43 cellular contexts compared by ENCODE assay signal in the genomic region with DNA sequence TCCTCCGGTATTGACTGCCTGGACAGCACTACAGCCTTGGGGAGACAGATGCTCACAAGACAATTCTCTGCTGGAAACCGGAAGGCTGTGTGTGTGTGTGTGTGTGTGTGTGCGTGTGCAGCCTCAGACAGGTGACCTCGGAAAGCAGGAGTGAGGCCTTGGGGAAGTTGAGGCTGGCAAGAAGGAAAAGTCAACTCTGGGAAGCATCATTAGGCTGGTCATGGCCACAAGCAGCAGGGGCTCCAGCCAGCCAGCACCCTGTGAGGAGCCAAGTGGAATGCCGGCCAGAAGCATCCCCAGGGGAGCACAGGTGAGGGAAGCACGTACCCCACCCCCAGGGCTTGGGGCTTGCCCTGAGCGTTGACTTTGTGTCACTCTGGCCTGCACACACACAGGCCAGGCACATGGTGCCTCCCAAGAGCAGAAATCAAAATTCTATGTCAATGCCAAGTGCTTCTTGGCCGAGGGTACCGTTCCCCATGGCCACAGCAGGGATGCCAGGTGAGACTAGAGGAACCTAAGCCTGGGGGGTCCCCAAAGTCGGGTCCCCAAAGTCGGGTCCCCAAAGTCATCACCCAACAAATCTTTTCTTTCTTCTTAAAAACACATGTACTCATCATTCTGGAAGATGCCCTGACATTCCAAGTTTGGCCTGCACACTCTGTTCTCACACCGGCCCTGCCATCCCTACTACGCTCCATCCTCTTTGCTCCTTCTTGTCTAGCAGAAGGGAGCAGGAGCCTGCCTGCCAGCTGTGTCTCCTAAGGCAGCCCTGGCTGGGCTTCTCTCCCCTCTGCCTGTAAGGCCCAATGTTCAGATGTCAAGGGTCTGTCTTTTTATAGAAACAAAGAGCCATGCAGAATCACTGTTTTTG. TPM values are rescaled to one million over a fixed set of nuclear protein-coding genes. Genes with fewer than 3 reads are reported as not detected.
"Had no signal": no experiment of that assay in that cellular context is flagged by ENCODE, and none has a peak within 500 bp of the region (broad histone marks: within the 10 kb centered on the region; RNA-seq: fewer than 3 reads in every experiment).

No MANE protein-coding gene starts in this region.

- FAIRE-seq: kidney, pancreas had no signal

- H3K4me1 ChIP-seq: adrenal gland, colonic mucosa, gastroesophageal sphincter, psoas muscle, suprapubic skin, tibial nerve, vagina had no signal

- H3K27me3 ChIP-seq: colonic mucosa, pancreas, vagina had no signal

- H3K4me1 Mint-ChIP-seq: activated naive CD8-positive, alpha-beta T cell treated with anti-CD3 and anti-CD28 coated beads for 36 hours; brain; immature natural killer cell; T-helper 17 cell had no signal

- H3K27ac ChIP-seq: adrenal gland, cardiac muscle cell, colonic mucosa, gastroesophageal sphincter, hepatocyte, neutrophil, pancreas, psoas muscle, suprapubic skin, tibial nerve, vagina, WERI-Rb-1 had no signal

- H3K4me3 ChIP-seq: adrenal gland, cardiac muscle cell, colonic mucosa, gastroesophageal sphincter, hepatocyte, lung, pancreas, psoas muscle, smooth muscle cell, suprapubic skin, tibial nerve, vagina had no signal

- ATAC-seq: activated CD4-positive, CD25-positive, alpha-beta regulatory T cell treated with anti-CD3 and anti-CD28 coated beads, Interleukin-2, amount 50 U/mL, for 24 hours; gastroesophageal sphincter; left colon; psoas muscle; T-helper 17 cell had no signal

- H3K27ac Mint-ChIP-seq: activated naive CD4-positive, alpha-beta T cell treated with anti-CD3 and anti-CD28 coated beads for 36 hours; activated naive CD8-positive, alpha-beta T cell treated with anti-CD3 and anti-CD28 coated beads for 36 hours; activated T-helper 1 cell treated with anti-CD3 and anti-CD28 coated beads, Interleukin-12 subunit alpha, Interleukin-12 subunit beta, Interleukin-2, Interleukin-4 antibody, amounts not matched to agents 30 ng/mL and 10 ng/mL and 1 ng/mL, durations not matched to agents 14 hours and 24 hours and 36 hours; brain; immature natural killer cell; nephron; T-helper 17 cell had no signal

- H3K36me3 ChIP-seq: adrenal gland, cardiac muscle cell, colonic mucosa, gastroesophageal sphincter, neutrophil, pancreas, suprapubic skin, tibial nerve, vagina, WERI-Rb-1 had no signal

- H3K36me3 Mint-ChIP-seq: activated naive CD8-positive, alpha-beta T cell treated with anti-CD3 and anti-CD28 coated beads for 36 hours; brain had no signal

- H3K9me3 Mint-ChIP-seq: activated T-helper 1 cell treated with anti-CD3 and anti-CD28 coated beads, Interleukin-12 subunit alpha, Interleukin-12 subunit beta, Interleukin-2, Interleukin-4 antibody, amounts not matched to agents 30 ng/mL and 10 ng/mL and 1 ng/mL, durations not matched to agents 14 hours and 24 hours and 36 hours had no signal

- H3K9me3 ChIP-seq: adrenal gland, colonic mucosa, gastroesophageal sphincter, neutrophil, pancreas, psoas muscle, suprapubic skin, vagina had no signal

- DNase-seq: activated CD4-positive, alpha-beta T cell treated with anti-CD3 and anti-CD28 coated beads for 48 hours; activated CD4-positive, alpha-beta T cell treated with anti-CD3 and anti-CD28 coated beads, Interleukin-2, amount 50 U/mL, for 48 hours; activated CD8-positive, alpha-beta memory T cell treated with anti-CD3 and anti-CD28 coated beads, Interleukin-2, amount 50 U/mL, for 4 hours; activated effector memory CD4-positive, alpha-beta T cell treated with anti-CD3 and anti-CD28 coated beads, Interleukin-2, amount 50 U/mL, for 16 hours; activated naive CD4-positive, alpha-beta T cell treated with anti-CD3 and anti-CD28 coated beads for 36 hours; activated naive CD8-positive, alpha-beta T cell treated with anti-CD3 and anti-CD28 coated beads for 36 hours; activated T-cell treated with anti-CD3 and anti-CD28 coated beads, Interleukin-2, amount 50 U/mL, for 1 hour; adrenal gland; aorta; cerebellar nuclear complex; colonic mucosa; effector memory CD4-positive, alpha-beta T cell; erythroblast; immature natural killer cell; kidney; left colon; mesendoderm; pancreas; psoas muscle; stimulated activated CD4-positive, alpha-beta T cell treated with anti-CD3 and anti-CD28 coated beads, Interleukin-2, amount 100 ng/mL, for 24 hours; stimulated activated naive CD4-positive, alpha-beta T cell; T-helper 17 cell; T1000; WERI-Rb-1 had no signal

- H3K79me2 ChIP-seq: hepatocyte had no signal

- H3K4me2 ChIP-seq: hepatocyte, smooth muscle cell had no signal

- H3K4me3 Mint-ChIP-seq: activated naive CD4-positive, alpha-beta T cell treated with anti-CD3 and anti-CD28 coated beads for 36 hours; activated naive CD8-positive, alpha-beta T cell treated with anti-CD3 and anti-CD28 coated beads for 36 hours; activated T-helper 1 cell treated with anti-CD3 and anti-CD28 coated beads, Interleukin-12 subunit alpha, Interleukin-12 subunit beta, Interleukin-2, Interleukin-4 antibody, amounts not matched to agents 30 ng/mL and 10 ng/mL and 1 ng/mL, durations not matched to agents 14 hours and 24 hours and 36 hours; brain; immature natural killer cell; nephron; T-helper 17 cell had no signal

- H2AFZ ChIP-seq: hepatocyte had no signal

RNA-seq across cellular contexts. Expression of gene FOXA2, which starts 26.7 kb away (rescaled TPM):
- total RNA-seq: activated CD8-positive, alpha-beta memory T cell treated with anti-CD3 and anti-CD28 coated beads for 36 hours; activated naive CD4-positive, alpha-beta T cell treated with anti-CD3 and anti-CD28 coated beads for 36 hours; activated naive CD8-positive, alpha-beta T cell treated with anti-CD3 and anti-CD28 coated beads for 36 hours; activated T-helper 1 cell treated with anti-CD3 and anti-CD28 coated beads, Interleukin-12 subunit alpha, Interleukin-12 subunit beta, Interleukin-2, Interleukin-4 antibody, amounts not matched to agents 30 ng/mL and 10 ng/mL and 1 ng/mL, durations not matched to agents 14 hours and 24 hours and 36 hours; adrenal gland; aorta; dermis microvascular lymphatic vessel endothelial cell; fibroblast of lung; fibroblast of villous mesenchyme; gastroesophageal sphincter; mononuclear cell; myocyte; psoas muscle; smooth muscle cell; suprapubic skin; T-helper 17 cell; vagina had no signal
- polyA plus RNA-seq: adrenal gland, cardiac muscle cell, fibroblast of lung, immature natural killer cell, smooth muscle cell had no signal
